8 cellular contexts compared by ENCODE assay signal in genomic region chr15:75620776-75621536, GRCh38. TPM values are rescaled to one million over a fixed set of nuclear protein-coding genes. Genes with fewer than 3 reads are reported as not detected.
DNase-seq lines count a peak whose midpoint lies in the region; ATAC-seq, FAIRE-seq and TF ChIP-seq lines count a peak whose summit lies in the region.

No MANE protein-coding gene starts in this region.

- H3K9me3 ChIP-seq in left lung (no peaks in the 10 kb centered on the region), upper lobe of left lung (no peaks in the 10 kb centered on the region)

- no peak for FAIRE-seq in HTR-8/SVneo (lab: Jason Lieb, UNC)

- H3K27me3 Mint-ChIP-seq in activated T-cell treated with anti-CD3 and anti-CD28 coated beads, Interleukin-2, amount 50 U/mL, for 4 hours (ENCODE audit: low read depth), result no peaks in the 10 kb centered on the region

- peaks cover 13% of the 10 kb centered on the region for H3K36me3 Mint-ChIP-seq in activated T-cell treated with anti-CD3 and anti-CD28 coated beads, Interleukin-2, amount 50 U/mL, for 4 hours (ENCODE audit: insufficient read depth)

- TF ChIP-seq CTCF in left lung (IDR thresholded peaks at IDR 0.05) (peak in 1 of 2 donors; percentile 26), upper lobe of left lung (IDR thresholded peaks at IDR 0.05) (peak in 3 of 6 experiments; percentile 18 to 41 (median 28))

- no peak for ATAC-seq in activated T-cell treated with anti-CD3 and anti-CD28 coated beads, Interleukin-2, amount 50 U/mL, for 4 hours
- peak; percentile 62 for ATAC-seq in left lung
- peak; percentile 79 to 87 for ATAC-seq in upper lobe of left lung (ENCODE audit: low FRiP score in 2 of 2)
- ATAC-seq in HG02759 (IDR thresholded peaks at IDR 0.05; ENCODE audit: unreplicated experiment), result no peak

- peak overlapping the region; percentile 77 to 82 for H3K27ac ChIP-seq in left lung
- H3K27ac ChIP-seq in upper lobe of left lung, result peak overlapping the region; percentile 28 to 80 (median 60)

- H3K4me3 Mint-ChIP-seq in activated T-cell treated with anti-CD3 and anti-CD28 coated beads, Interleukin-2, amount 50 U/mL, for 4 hours, result peak overlapping the region; percentile 67

- H3K9me3 Mint-ChIP-seq in activated T-cell treated with anti-CD3 and anti-CD28 coated beads, Interleukin-2, amount 50 U/mL, for 4 hours, result no peaks in the 10 kb centered on the region

- intact Hi-C loops in left lung (cut with DNase I), result no loop called here

- DNase-seq in activated T-cell treated with anti-CD3 and anti-CD28 coated beads, Interleukin-2, amount 50 U/mL, for 4 hours, result peak; percentile 20
- DNase-seq in activated T-cell treated with anti-CD3 and anti-CD28 coated beads for 4 hours (no peak), astrocyte of the hippocampus (ENCODE audit: low read depth, low spot score) (peak; percentile 83), left lung (peak in 1 of 2 donors; percentile 80), upper lobe of left lung (peak in 1 of 2 donors; percentile 79), HTR-8/SVneo (ENCODE audit: insufficient read length, low spot score) (no peak), NCI-H446 treated with DMSO at 0.1 percent for 48 hours (lab: John Stamatoyannopoulos, UW) (no peak)

- no peak for TF ChIP-seq EP300 in upper lobe of left lung (IDR thresholded peaks at IDR 0.05)

- TF ChIP-seq POLR2A in upper lobe of left lung (IDR thresholded peaks at IDR 0.05), result no peak

- WGBS in upper lobe of left lung, 2 donors, result 48 to 65% methylated on average over 9 of the region's 9 CpGs

- H3K27me3 ChIP-seq in left lung (no peaks in the 10 kb centered on the region), upper lobe of left lung (no peaks in the 10 kb centered on the region)

- H3K4me3 ChIP-seq in left lung, result peak overlapping the region in 1 of 2 donors; percentile 4
- peak overlapping the region in 3 of 4 donors; percentile 9 to 27 (median 9) for H3K4me3 ChIP-seq in upper lobe of left lung

- H3K4me1 ChIP-seq in left lung, result peaks cover 12 to 42% of the 10 kb centered on the region in 2 donors
- H3K4me1 ChIP-seq in upper lobe of left lung, result peaks cover 17 to 32% (median 23%) of the 10 kb centered on the region in 4 donors

- peaks cover 0 to 48% of the 10 kb centered on the region in 2 donors for H3K36me3 ChIP-seq in left lung
- H3K36me3 ChIP-seq in upper lobe of left lung, result peaks cover 10 to 45% (median 32%) of the 10 kb centered on the region in 4 donors

- peaks cover 32% of the 10 kb centered on the region for H3K4me1 Mint-ChIP-seq in activated T-cell treated with anti-CD3 and anti-CD28 coated beads, Interleukin-2, amount 50 U/mL, for 4 hours (ENCODE audit: low read depth)

RNA-seq across cellular contexts. Expression of gene SNUPN, which starts 4.6 kb away (rescaled TPM):
- total RNA-seq in activated T-cell treated with anti-CD3 and anti-CD28 coated beads, Interleukin-2, amount 50 U/mL, for 4 hours, result 10 to 100 TPM; 32.1 to 35.7 (median 32.8) TPM
- total RNA-seq in left lung (10 to 100 TPM; 23.6 to 23.8 TPM), upper lobe of left lung (10 to 100 TPM; 14.1 to 30.4 (median 22.4) TPM)

RNA-seq across cellular contexts. Expression of gene IMP3, which starts 19.1 kb away (rescaled TPM):
- 100 to 1,000 TPM; 133 to 156 (median 142) TPM for total RNA-seq in activated T-cell treated with anti-CD3 and anti-CD28 coated beads, Interleukin-2, amount 50 U/mL, for 4 hours
- total RNA-seq in left lung (10 to 100 TPM; 52.8 to 69.9 TPM), upper lobe of left lung (100 to 1,000 TPM in 1 of 6 donors, 10 to 100 TPM in 5; 64.3 to 183 (median 70.2) TPM)

RNA-seq across cellular contexts. Expression of gene SNX33, which starts 26.8 kb away (rescaled TPM):
- 1 to 10 TPM; 2.4 to 3.4 (median 2.5) TPM for total RNA-seq in activated T-cell treated with anti-CD3 and anti-CD28 coated beads, Interleukin-2, amount 50 U/mL, for 4 hours
- total RNA-seq in left lung (10 to 100 TPM; 21.4 to 34.7 TPM), upper lobe of left lung (10 to 100 TPM; 26.7 to 46.1 (median 31.7) TPM)

RNA-seq across cellular contexts. Expression of gene PTPN9, which starts 41.8 kb away (rescaled TPM):
- total RNA-seq in activated T-cell treated with anti-CD3 and anti-CD28 coated beads, Interleukin-2, amount 50 U/mL, for 4 hours, result 10 to 100 TPM; 11.2 to 14.9 (median 14.4) TPM
- total RNA-seq in left lung (10 to 100 TPM; 21.9 to 25.4 TPM), upper lobe of left lung (10 to 100 TPM in 4 of 6 donors, 1 to 10 TPM in 2; 8.4 to 32.9 (median 22.7) TPM)

Comparison
In these comparisons a context has a peak if more than half of its experiments do, and no peak if none do; other contexts are left out.
1. DNase-seq: peak in activated T-cell treated with anti-CD3 and anti-CD28 coated beads, Interleukin-2, amount 50 U/mL, for 4 hours (single experiment) and astrocyte of the hippocampus (single experiment); none in activated T-cell treated with anti-CD3 and anti-CD28 coated beads for 4 hours (single experiment), HTR-8/SVneo (single experiment) and NCI-H446 treated with DMSO at 0.1 percent for 48 hours (single experiment).
2. ATAC-seq: peak in left lung (single experiment) and upper lobe of left lung (2 of 2); none in activated T-cell treated with anti-CD3 and anti-CD28 coated beads, Interleukin-2, amount 50 U/mL, for 4 hours (0 of 2) and HG02759 (single experiment).
3. RNA of gene SNX33, which starts 26.8 kb away (total RNA-seq): 21.4 to 34.7 TPM in left lung and 26.7 to 46.1 TPM in upper lobe of left lung; 2.4 to 3.4 TPM in activated T-cell treated with anti-CD3 and anti-CD28 coated beads, Interleukin-2, amount 50 U/mL, for 4 hours; every median in the first group is over 4 times any median in the second.